Comparison of ENCODE assay signal across 1 cellular context in the genomic region with DNA sequence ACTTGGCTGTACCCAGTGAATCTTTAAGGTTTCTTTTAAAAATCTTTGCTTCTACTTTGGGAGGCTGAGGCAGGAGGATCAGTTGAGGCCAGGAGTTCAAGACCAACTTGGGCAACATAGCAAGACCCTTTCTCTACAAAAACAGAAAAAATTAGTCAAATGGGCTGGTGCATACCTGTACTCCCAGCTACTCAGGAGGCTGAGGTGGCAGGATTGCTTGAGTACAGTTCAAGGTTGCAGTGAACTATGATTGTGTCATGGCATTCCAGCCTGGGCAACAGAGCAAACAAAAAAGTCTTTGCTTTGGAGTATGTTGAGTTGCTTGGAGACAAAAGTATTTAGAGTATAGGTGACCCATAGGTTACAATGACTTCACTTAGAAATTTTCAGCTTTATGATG.
TF ChIP-seq lines count a peak whose summit lies in the region.

No MANE protein-coding gene starts in this region.

TF ChIP-seq in HepG2, 621 proteins besides CTCF, POLR2A, EP300 and RAD21 (continued from another document and continues in another):
- TF ChIP-seq, protein P1, sequence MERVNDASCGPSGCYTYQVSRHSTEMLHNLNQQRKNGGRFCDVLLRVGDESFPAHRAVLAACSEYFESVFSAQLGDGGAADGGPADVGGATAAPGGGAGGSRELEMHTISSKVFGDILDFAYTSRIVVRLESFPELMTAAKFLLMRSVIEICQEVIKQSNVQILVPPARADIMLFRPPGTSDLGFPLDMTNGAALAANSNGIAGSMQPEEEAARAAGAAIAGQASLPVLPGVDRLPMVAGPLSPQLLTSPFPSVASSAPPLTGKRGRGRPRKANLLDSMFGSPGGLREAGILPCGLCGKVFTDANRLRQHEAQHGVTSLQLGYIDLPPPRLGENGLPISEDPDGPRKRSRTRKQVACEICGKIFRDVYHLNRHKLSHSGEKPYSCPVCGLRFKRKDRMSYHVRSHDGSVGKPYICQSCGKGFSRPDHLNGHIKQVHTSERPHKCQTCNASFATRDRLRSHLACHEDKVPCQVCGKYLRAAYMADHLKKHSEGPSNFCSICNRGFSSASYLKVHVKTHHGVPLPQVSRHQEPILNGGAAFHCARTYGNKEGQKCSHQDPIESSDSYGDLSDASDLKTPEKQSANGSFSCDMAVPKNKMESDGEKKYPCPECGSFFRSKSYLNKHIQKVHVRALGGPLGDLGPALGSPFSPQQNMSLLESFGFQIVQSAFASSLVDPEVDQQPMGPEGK (CRISPR knock-in tag; IDR thresholded peaks at IDR 0.05): no peak
- TF ChIP-seq, protein P2, sequence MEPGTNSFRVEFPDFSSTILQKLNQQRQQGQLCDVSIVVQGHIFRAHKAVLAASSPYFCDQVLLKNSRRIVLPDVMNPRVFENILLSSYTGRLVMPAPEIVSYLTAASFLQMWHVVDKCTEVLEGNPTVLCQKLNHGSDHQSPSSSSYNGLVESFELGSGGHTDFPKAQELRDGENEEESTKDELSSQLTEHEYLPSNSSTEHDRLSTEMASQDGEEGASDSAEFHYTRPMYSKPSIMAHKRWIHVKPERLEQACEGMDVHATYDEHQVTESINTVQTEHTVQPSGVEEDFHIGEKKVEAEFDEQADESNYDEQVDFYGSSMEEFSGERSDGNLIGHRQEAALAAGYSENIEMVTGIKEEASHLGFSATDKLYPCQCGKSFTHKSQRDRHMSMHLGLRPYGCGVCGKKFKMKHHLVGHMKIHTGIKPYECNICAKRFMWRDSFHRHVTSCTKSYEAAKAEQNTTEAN (CRISPR knock-in tag; conservative IDR thresholded peaks at IDR 0.05): no peak
- TF ChIP-seq ZNF282 (IDR thresholded peaks at IDR 0.05; ENCODE audit: partially characterized antibody) (no peak), CENPX (CRISPR knock-in tag; IDR thresholded peaks at IDR 0.05) (no peak), ZNF629 (CRISPR knock-in tag; conservative IDR thresholded peaks at IDR 0.05) (peak; percentile 82; the same call in 1 of the 2 replicates), FLYWCH1 (CRISPR knock-in tag; IDR thresholded peaks at IDR 0.05) (no peak), ZNF841 (CRISPR knock-in tag; IDR thresholded peaks at IDR 0.05; ENCODE audit: borderline replicate concordance) (no peak), ZNF207 (IDR thresholded peaks at IDR 0.05; ENCODE audit: borderline replicate concordance) (no peak), NFRKB (IDR thresholded peaks at IDR 0.05) (no peak), ZNF703 (CRISPR knock-in tag; IDR thresholded peaks at IDR 0.05; ENCODE audit: borderline replicate concordance) (no peak), CREB1 (IDR thresholded peaks at IDR 0.05) (peak; percentile 21; the same call in 1 of the 2 replicates), CREB1 (CRISPR knock-in tag; IDR thresholded peaks at IDR 0.05) (0 out of 2 replicates have a peak, but pooled peaks have one; percentile 50), ZNF292 (CRISPR knock-in tag; IDR thresholded peaks at IDR 0.05; ENCODE audit: borderline replicate concordance, low read depth) (no peak), DPF2 (CRISPR knock-in tag; IDR thresholded peaks at IDR 0.05; ENCODE audit: borderline replicate concordance, low read depth) (peak; percentile 55; the same call in 1 of the 2 replicates), CREM (IDR thresholded peaks at IDR 0.05) (peak; percentile 63; the same call in 1 of the 2 replicates), CREM (CRISPR knock-in tag; IDR thresholded peaks at IDR 0.05) (no peak), NCOA2 (CRISPR knock-in tag; IDR thresholded peaks at IDR 0.05) (peak; percentile 88), SOX5 (CRISPR knock-in tag; IDR thresholded peaks at IDR 0.05; ENCODE audit: borderline replicate concordance) (peak; percentile 53), POGZ (CRISPR knock-in tag; IDR thresholded peaks at IDR 0.05) (no peak), ZNF143 (CRISPR knock-in tag; IDR thresholded peaks at IDR 0.05) (no peak), RFX1 (IDR thresholded peaks at IDR 0.05) (peak; percentile 86), SMARCE1 (IDR thresholded peaks at IDR 0.05; ENCODE audit: borderline replicate concordance) (no peak), BHLHE40 (IDR thresholded peaks at IDR 0.05; ENCODE audit: low read length) (no peak), ZFAT (CRISPR knock-in tag; conservative IDR thresholded peaks at IDR 0.05) (no peak), ZNF331 (CRISPR knock-in tag; IDR thresholded peaks at IDR 0.05) (peak; percentile 67; the same call in 1 of the 2 replicates), SIX1 (CRISPR knock-in tag; IDR thresholded peaks at IDR 0.05; ENCODE audit: borderline replicate concordance) (no peak), ZNF317 (CRISPR knock-in tag; IDR thresholded peaks at IDR 0.05) (no peak), ZNF777 (CRISPR knock-in tag; IDR thresholded peaks at IDR 0.05) (no peak), ZNF614 (CRISPR knock-in tag; IDR thresholded peaks at IDR 0.05; ENCODE audit: borderline replicate concordance) (peak; percentile 73), ZNF816 (CRISPR knock-in tag; IDR thresholded peaks at IDR 0.05; ENCODE audit: borderline replicate concordance) (no peak), SAP130 (CRISPR knock-in tag; IDR thresholded peaks at IDR 0.05; ENCODE audit: low read depth) (peak; percentile 81), RARA (CRISPR knock-in tag; IDR thresholded peaks at IDR 0.05) (peak; percentile 100), SSRP1 (CRISPR knock-in tag; IDR thresholded peaks at IDR 0.05) (peak; percentile 77; the same call in 1 of the 2 replicates)
- TF ChIP-seq, protein P3, sequence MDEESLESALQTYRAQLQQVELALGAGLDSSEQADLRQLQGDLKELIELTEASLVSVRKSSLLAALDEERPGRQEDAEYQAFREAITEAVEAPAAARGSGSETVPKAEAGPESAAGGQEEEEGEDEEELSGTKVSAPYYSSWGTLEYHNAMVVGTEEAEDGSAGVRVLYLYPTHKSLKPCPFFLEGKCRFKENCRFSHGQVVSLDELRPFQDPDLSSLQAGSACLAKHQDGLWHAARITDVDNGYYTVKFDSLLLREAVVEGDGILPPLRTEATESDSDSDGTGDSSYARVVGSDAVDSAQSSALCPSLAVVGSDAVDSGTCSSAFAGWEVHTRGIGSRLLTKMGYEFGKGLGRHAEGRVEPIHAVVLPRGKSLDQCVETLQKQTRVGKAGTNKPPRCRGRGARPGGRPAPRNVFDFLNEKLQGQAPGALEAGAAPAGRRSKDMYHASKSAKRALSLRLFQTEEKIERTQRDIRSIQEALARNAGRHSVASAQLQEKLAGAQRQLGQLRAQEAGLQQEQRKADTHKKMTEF (CRISPR knock-in tag; IDR thresholded peaks at IDR 0.05): peak; percentile 55; the same call in 1 of the 2 replicates
- TF ChIP-seq, protein P4, sequence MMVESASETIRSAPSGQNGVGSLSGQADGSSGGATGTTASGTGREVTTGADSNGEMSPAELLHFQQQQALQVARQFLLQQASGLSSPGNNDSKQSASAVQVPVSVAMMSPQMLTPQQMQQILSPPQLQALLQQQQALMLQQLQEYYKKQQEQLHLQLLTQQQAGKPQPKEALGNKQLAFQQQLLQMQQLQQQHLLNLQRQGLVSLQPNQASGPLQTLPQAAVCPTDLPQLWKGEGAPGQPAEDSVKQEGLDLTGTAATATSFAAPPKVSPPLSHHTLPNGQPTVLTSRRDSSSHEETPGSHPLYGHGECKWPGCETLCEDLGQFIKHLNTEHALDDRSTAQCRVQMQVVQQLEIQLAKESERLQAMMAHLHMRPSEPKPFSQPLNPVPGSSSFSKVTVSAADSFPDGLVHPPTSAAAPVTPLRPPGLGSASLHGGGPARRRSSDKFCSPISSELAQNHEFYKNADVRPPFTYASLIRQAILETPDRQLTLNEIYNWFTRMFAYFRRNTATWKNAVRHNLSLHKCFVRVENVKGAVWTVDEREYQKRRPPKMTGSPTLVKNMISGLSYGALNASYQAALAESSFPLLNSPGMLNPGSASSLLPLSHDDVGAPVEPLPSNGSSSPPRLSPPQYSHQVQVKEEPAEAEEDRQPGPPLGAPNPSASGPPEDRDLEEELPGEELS (CRISPR knock-in tag; IDR thresholded peaks at IDR 0.05): no peak
- TF ChIP-seq, protein P5, sequence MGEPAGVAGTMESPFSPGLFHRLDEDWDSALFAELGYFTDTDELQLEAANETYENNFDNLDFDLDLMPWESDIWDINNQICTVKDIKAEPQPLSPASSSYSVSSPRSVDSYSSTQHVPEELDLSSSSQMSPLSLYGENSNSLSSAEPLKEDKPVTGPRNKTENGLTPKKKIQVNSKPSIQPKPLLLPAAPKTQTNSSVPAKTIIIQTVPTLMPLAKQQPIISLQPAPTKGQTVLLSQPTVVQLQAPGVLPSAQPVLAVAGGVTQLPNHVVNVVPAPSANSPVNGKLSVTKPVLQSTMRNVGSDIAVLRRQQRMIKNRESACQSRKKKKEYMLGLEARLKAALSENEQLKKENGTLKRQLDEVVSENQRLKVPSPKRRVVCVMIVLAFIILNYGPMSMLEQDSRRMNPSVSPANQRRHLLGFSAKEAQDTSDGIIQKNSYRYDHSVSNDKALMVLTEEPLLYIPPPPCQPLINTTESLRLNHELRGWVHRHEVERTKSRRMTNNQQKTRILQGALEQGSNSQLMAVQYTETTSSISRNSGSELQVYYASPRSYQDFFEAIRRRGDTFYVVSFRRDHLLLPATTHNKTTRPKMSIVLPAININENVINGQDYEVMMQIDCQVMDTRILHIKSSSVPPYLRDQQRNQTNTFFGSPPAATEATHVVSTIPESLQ (CRISPR knock-in tag; conservative IDR thresholded peaks at IDR 0.05): no peak
- TF ChIP-seq, protein P6, sequence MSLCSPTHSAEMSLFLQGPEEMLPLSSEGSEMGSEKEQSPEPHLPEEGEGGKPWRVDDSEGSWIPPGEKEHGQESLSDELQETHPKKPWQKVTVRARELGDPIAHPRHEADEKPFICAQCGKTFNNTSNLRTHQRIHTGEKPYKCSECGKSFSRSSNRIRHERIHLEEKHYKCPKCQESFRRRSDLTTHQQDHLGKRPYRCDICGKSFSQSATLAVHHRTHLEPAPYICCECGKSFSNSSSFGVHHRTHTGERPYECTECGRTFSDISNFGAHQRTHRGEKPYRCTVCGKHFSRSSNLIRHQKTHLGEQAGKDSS (CRISPR knock-in tag; IDR thresholded peaks at IDR 0.05; ENCODE audit: borderline replicate concordance, low read depth): no peak
- TF ChIP-seq, protein P7, sequence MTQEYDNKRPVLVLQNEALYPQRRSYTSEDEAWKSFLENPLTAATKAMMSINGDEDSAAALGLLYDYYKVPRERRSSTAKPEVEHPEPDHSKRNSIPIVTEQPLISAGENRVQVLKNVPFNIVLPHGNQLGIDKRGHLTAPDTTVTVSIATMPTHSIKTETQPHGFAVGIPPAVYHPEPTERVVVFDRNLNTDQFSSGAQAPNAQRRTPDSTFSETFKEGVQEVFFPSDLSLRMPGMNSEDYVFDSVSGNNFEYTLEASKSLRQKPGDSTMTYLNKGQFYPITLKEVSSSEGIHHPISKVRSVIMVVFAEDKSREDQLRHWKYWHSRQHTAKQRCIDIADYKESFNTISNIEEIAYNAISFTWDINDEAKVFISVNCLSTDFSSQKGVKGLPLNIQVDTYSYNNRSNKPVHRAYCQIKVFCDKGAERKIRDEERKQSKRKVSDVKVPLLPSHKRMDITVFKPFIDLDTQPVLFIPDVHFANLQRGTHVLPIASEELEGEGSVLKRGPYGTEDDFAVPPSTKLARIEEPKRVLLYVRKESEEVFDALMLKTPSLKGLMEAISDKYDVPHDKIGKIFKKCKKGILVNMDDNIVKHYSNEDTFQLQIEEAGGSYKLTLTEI (CRISPR knock-in tag; conservative IDR thresholded peaks at IDR 0.05): no peak
- TF ChIP-seq, protein P8, sequence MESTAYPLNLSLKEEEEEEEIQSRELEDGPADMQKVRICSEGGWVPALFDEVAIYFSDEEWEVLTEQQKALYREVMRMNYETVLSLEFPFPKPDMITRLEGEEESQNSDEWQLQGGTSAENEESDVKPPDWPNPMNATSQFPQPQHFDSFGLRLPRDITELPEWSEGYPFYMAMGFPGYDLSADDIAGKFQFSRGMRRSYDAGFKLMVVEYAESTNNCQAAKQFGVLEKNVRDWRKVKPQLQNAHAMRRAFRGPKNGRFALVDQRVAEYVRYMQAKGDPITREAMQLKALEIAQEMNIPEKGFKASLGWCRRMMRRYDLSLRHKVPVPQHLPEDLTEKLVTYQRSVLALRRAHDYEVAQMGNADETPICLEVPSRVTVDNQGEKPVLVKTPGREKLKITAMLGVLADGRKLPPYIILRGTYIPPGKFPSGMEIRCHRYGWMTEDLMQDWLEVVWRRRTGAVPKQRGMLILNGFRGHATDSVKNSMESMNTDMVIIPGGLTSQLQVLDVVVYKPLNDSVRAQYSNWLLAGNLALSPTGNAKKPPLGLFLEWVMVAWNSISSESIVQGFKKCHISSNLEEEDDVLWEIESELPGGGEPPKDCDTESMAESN (CRISPR knock-in tag; conservative IDR thresholded peaks at IDR 0.05): 0 out of 2 replicates have a peak, but pooled peaks have one; percentile 22
- TF ChIP-seq, protein P9, sequence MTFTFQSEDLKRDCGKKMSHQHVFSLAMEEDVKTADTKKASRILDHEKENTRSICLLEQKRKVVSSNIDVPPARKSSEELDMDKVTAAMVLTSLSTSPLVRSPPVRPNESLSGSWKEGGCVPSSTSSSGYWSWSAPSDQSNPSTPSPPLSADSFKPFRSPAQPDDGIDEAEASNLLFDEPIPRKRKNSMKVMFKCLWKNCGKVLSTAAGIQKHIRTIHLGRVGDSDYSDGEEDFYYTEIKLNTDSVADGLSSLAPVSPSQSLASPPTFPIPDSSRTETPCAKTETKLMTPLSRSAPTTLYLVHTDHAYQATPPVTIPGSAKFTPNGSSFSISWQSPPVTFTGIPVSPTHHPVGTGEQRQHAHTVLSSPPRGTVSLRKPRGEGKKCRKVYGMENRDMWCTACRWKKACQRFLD (CRISPR knock-in tag; IDR thresholded peaks at IDR 0.05; ENCODE audit: borderline replicate concordance): no peak
- TF ChIP-seq, protein P10, sequence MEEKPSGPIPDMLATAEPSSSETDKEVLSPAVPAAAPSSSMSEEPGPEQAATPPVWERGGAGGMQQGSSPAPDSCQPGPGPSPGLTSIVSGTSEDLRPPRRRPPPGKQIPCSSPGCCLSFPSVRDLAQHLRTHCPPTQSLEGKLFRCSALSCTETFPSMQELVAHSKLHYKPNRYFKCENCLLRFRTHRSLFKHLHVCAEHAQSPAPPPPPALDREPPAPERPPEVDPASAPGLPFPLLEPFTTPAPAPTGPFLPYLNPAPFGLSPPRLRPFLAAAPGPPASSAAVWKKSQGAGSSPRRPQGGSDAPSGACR (CRISPR knock-in tag; IDR thresholded peaks at IDR 0.05): no peak
- TF ChIP-seq, protein P11, sequence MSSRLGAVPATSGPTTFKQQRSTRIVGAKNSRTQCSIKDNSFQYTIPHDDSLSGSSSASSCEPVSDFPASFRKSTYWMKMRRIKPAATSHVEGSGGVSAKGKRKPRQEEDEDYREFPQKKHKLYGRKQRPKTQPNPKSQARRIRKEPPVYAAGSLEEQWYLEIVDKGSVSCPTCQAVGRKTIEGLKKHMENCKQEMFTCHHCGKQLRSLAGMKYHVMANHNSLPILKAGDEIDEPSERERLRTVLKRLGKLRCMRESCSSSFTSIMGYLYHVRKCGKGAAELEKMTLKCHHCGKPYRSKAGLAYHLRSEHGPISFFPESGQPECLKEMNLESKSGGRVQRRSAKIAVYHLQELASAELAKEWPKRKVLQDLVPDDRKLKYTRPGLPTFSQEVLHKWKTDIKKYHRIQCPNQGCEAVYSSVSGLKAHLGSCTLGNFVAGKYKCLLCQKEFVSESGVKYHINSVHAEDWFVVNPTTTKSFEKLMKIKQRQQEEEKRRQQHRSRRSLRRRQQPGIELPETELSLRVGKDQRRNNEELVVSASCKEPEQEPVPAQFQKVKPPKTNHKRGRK (CRISPR knock-in tag; IDR thresholded peaks at IDR 0.05): no peak
